In genomic region chr14:24147761-24148428, GRCh38 we compare ENCODE assay signal across 1 cellular context.
TF ChIP-seq lines count a peak whose summit lies in the region.

No MANE protein-coding gene starts in this region.

TF ChIP-seq in H1, 55 proteins besides CTCF, POLR2A, EP300 and RAD21:
- peak; percentile 9 for TF ChIP-seq ASH2L (IDR thresholded peaks at IDR 0.05; ENCODE audit: low read length)
- no peak for TF ChIP-seq JUND (IDR thresholded peaks at IDR 0.05; ENCODE audit: low read length)
- TF ChIP-seq CTBP2 (IDR thresholded peaks at IDR 0.05; ENCODE audit: borderline replicate concordance, insufficient read depth, insufficient read length, low read length): no peak
- TF ChIP-seq CHD2 (IDR thresholded peaks at IDR 0.05; ENCODE audit: low read length): no peak
- TF ChIP-seq PHF8 (conservative IDR thresholded peaks at IDR 0.05; ENCODE audit: low read depth, low read length): 0 out of 2 replicates have a peak, but pooled peaks have one; percentile 11
- no peak for TF ChIP-seq CBX5 (IDR thresholded peaks at IDR 0.05; ENCODE audit: low read depth, low read length)
- no peak for TF ChIP-seq TCF12 (IDR thresholded peaks at IDR 0.05; ENCODE audit: low read depth, low read length)
TF ChIP-seq in H1: peak in this region for 2.
